In the genomic region with DNA sequence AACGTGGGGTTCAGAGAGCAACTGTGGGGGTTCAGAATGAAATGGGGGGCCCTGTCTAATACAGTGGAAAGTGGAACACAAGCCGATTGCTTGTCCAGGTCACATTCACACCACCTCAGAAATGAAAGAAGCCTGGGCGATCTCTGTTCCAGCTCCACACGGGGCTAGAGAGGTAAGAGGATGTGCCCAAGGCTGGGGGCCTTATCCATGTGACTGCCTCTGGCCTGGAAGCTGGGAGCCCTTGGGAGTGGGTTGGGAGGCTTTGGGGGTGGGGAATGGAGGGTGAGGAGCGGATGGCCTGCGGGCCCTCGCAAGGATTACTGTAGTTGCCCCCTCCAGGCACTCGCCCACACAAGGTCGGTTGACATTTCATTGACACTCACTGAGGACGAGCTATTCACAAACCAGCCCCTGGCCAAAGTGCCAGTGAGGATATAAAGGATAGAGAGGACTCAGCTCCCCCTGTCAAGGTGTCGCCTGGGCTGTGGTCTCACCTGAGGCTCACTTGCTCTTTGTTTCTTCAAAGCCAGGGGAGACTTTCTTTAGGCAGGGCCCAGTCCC, we compare ENCODE assay signal across 1 cellular context.
TF ChIP-seq lines count a peak whose summit lies in the region.

No MANE protein-coding gene starts in this region.

TF ChIP-seq in IMR-90, 13 proteins besides CTCF, POLR2A, EP300 and RAD21:
- TF ChIP-seq MAZ (IDR thresholded peaks at IDR 0.05; ENCODE audit: borderline replicate concordance, low read depth, low read length) (no peak), MXI1 (IDR thresholded peaks at IDR 0.05; ENCODE audit: borderline replicate concordance, low read depth, low read length) (no peak), BHLHE40 (IDR thresholded peaks at IDR 0.05; ENCODE audit: low read depth, low read length) (no peak), SMC3 (IDR thresholded peaks at IDR 0.05; ENCODE audit: low read depth, low read length) (no peak), RFX5 (IDR thresholded peaks at IDR 0.05; ENCODE audit: low read depth, low read length) (no peak), CHD1 (IDR thresholded peaks at IDR 0.05; ENCODE audit: low read depth, low read length) (no peak), RCOR1 (IDR thresholded peaks at IDR 0.05; ENCODE audit: insufficient replicate concordance, low read length) (no peak), MAFK (IDR thresholded peaks at IDR 0.05; ENCODE audit: low read depth, low read length) (no peak), ELK1 (IDR thresholded peaks at IDR 0.05; ENCODE audit: borderline replicate concordance, low read depth, low read length) (no peak)
